In genomic region chr4:929970-930625, GRCh38 we compare ENCODE assay signal across 8 cellular contexts. TPM values are rescaled to one million over a fixed set of nuclear protein-coding genes. Genes with fewer than 3 reads are reported as not detected.
A peak's percentile ranks its signal among the peaks of the same experiment; 100 is the strongest.
DNase-seq lines count a peak whose midpoint lies in the region; ATAC-seq and TF ChIP-seq lines count a peak whose summit lies in the region.

No MANE protein-coding gene starts in this region.

- no peak for TF ChIP-seq CTCF in fibroblast of the aortic adventitia (IDR thresholded peaks at IDR 0.05; ENCODE audit: insufficient read depth, low read length)

- H3K9me3 ChIP-seq in SK-N-MC (ENCODE audit: low read depth, low read length): no peaks in the 10 kb centered on the region

- no peaks in the 10 kb centered on the region for H3K36me3 ChIP-seq in SK-N-MC (ENCODE audit: insufficient read depth, low read length)

- H3K4me3 ChIP-seq in SK-N-MC (peak overlapping the region; percentile 90; the same call in 1 of the 2 replicates), fibroblast of the aortic adventitia (ENCODE audit: low read depth, low read length) (peak overlapping the region; percentile 7)

- peak; percentile 19 to 23 for DNase-seq in activated CD4-positive, alpha-beta T cell treated with anti-CD3 and anti-CD28 coated beads, Interleukin-2, amount 50 U/mL, for 48 hours
- no peak for DNase-seq in activated CD4-positive, alpha-beta T cell treated with anti-CD3 and anti-CD28 coated beads for 48 hours
- DNase-seq in SK-N-MC (ENCODE audit: low read depth, low spot score) (no peak), fibroblast of the aortic adventitia (ENCODE audit: low read depth) (peak; percentile 12), superior temporal gyrus (ENCODE audit: extremely low spot score) (no peak), occipital lobe (lab: John Stamatoyannopoulos, UW) (no peak)
- peak; percentile 39 for DNase-seq in stimulated activated CD8-positive, alpha-beta memory T cell treated with anti-CD3 and anti-CD28 coated beads, Interleukin-4, amount 100 ng/mL, for 48 hours

- peak overlapping the region; percentile 95 for H3K9ac ChIP-seq in SK-N-MC (ENCODE audit: insufficient read length)

- H3K27ac ChIP-seq in SK-N-MC: no peak overlapping the region

- no peak for ATAC-seq in GM21576 (IDR thresholded peaks at IDR 0.05; ENCODE audit: unreplicated experiment)

RNA-seq across cellular contexts. Expression of gene GAK, which starts 2.0 kb away (rescaled TPM):
- total RNA-seq in fibroblast of the aortic adventitia (ENCODE audit: low replicate concordance): 49.4 and 66.9 TPM in 2 replicates
- total RNA-seq in occipital lobe: 45.2 TPM

RNA-seq across cellular contexts. Expression of gene TMEM175, which starts 2.2 kb away (rescaled TPM):
- total RNA-seq in fibroblast of the aortic adventitia (ENCODE audit: low replicate concordance) (5.6 and 13.8 TPM in 2 replicates), occipital lobe (30.3 TPM)

RNA-seq across cellular contexts. Expression of gene DGKQ, which starts 43.3 kb away (rescaled TPM):
- total RNA-seq in fibroblast of the aortic adventitia (ENCODE audit: low replicate concordance): 9.9 and 13.7 TPM in 2 replicates
- total RNA-seq in occipital lobe: 6.7 TPM

RNA-seq across cellular contexts. Expression of gene IDUA, which starts 56.7 kb away (rescaled TPM):
- total RNA-seq in fibroblast of the aortic adventitia (ENCODE audit: low replicate concordance) (20.3 and 21.7 TPM in 2 replicates), occipital lobe (6.9 TPM)

Comparison
In these comparisons a context has a peak if more than half of its experiments do, and no peak if none do; other contexts are left out.
1. DNase-seq: peak in activated CD4-positive, alpha-beta T cell treated with anti-CD3 and anti-CD28 coated beads, Interleukin-2, amount 50 U/mL, for 48 hours (2 of 2), fibroblast of the aortic adventitia (single experiment) and stimulated activated CD8-positive, alpha-beta memory T cell treated with anti-CD3 and anti-CD28 coated beads, Interleukin-4, amount 100 ng/mL, for 48 hours (single experiment); none in activated CD4-positive, alpha-beta T cell treated with anti-CD3 and anti-CD28 coated beads for 48 hours (single experiment), SK-N-MC (single experiment), superior temporal gyrus (single experiment) and occipital lobe (single experiment).